ENCODE assay signal across 10 cellular contexts in genomic region chr9:35745569-35745968, GRCh38. TPM values are rescaled to one million over a fixed set of nuclear protein-coding genes. Genes with fewer than 3 reads are reported as not detected.
DNase-seq lines count a peak whose midpoint lies in the region; ATAC-seq and TF ChIP-seq lines count a peak whose summit lies in the region.
"Had no signal": no experiment of that assay in that cellular context is flagged by ENCODE, and none has a peak within 500 bp of the region (broad histone marks: within the 10 kb centered on the region; RNA-seq: fewer than 3 reads in every experiment).

No MANE protein-coding gene starts in this region.

- H3K4me1 Mint-ChIP-seq in endodermal cell = peaks cover 24% of the 10 kb centered on the region

- TF ChIP-seq CTCF in DOHH2 (IDR thresholded peaks at IDR 0.05; ENCODE audit: low read depth, low read length, poor library complexity, severe bottlenecking) (no peak), endodermal cell (conservative IDR thresholded peaks at IDR 0.05) (no peak)

- H3K4me1 ChIP-seq in DOHH2 (ENCODE audit: control insufficient read depth, low read length) (peaks cover 39% of the 10 kb centered on the region), endodermal cell (ENCODE audit: control insufficient read depth, insufficient read depth, low read length) (no peaks in the 10 kb centered on the region), rectal smooth muscle tissue (ENCODE audit: control insufficient read depth, insufficient read depth, low read length) (peaks cover 22% of the 10 kb centered on the region)

- H3K9me3 Mint-ChIP-seq in endodermal cell = no peaks in the 10 kb centered on the region

- H3K9ac ChIP-seq in endodermal cell (ENCODE audit: extremely low read depth, low read length, poor library complexity, severe bottlenecking) (no peak overlapping the region), rectal smooth muscle tissue (ENCODE audit: low read length) (no peak overlapping the region)

- H3K9me2 ChIP-seq in DOHH2 (replicated peaks; ENCODE audit: control insufficient read depth, low read length) = no peaks in the 10 kb centered on the region

- peaks cover 43% of the 10 kb centered on the region for H3K79me2 ChIP-seq in DOHH2 (ENCODE audit: control insufficient read depth, low read length)

- H3K36me3 ChIP-seq in DOHH2 (ENCODE audit: control insufficient read depth, low read length) = peaks cover 41% of the 10 kb centered on the region
- peaks cover 48% of the 10 kb centered on the region for H3K36me3 ChIP-seq in endodermal cell (ENCODE audit: control insufficient read depth, insufficient read depth, low read length)
- H3K36me3 ChIP-seq in rectal smooth muscle tissue (ENCODE audit: control insufficient read depth, insufficient read depth, low read length) = peaks cover 32% of the 10 kb centered on the region

- 92 to 100% methylated on average over 1 of the region's 1 CpG for WGBS in endodermal cell (ENCODE audit: insufficient coverage in 1 of 2, insufficient read length in 1 of 2), 2 experiments

- no peak overlapping the region for H3K4me3 Mint-ChIP-seq in endodermal cell

- no peaks in the 10 kb centered on the region for H3K27me3 Mint-ChIP-seq in endodermal cell (ENCODE audit: insufficient read depth)

- H3F3A ChIP-seq in DOHH2 (ENCODE audit: control insufficient read depth, insufficient read depth) = peaks cover 5% of the 10 kb centered on the region; the same call in 1 of the 2 replicates

- no peaks in the 10 kb centered on the region for H3K27me3 ChIP-seq in DOHH2 (ENCODE audit: control insufficient read depth, low read length)
- no peaks in the 10 kb centered on the region for H3K27me3 ChIP-seq in endodermal cell (ENCODE audit: control insufficient read depth, insufficient read depth, low read length, poor library complexity, severe bottlenecking)
- no peaks in the 10 kb centered on the region for H3K27me3 ChIP-seq in rectal smooth muscle tissue (ENCODE audit: control insufficient read depth, insufficient read depth, low read length)
- H3K27me3 ChIP-seq: right lobe of liver had no signal

- H3K27ac ChIP-seq in DOHH2 (ENCODE audit: low read depth, low read length) (no peak overlapping the region), endodermal cell (ENCODE audit: low read depth, low read length) (no peak overlapping the region), rectal smooth muscle tissue (ENCODE audit: low read depth, low read length) (no peak overlapping the region)

- ATAC-seq in GM21619 (IDR thresholded peaks at IDR 0.05; ENCODE audit: unreplicated experiment) = no peak
- ATAC-seq: right lobe of liver had no signal

- no peak overlapping the region for H3K27ac Mint-ChIP-seq in endodermal cell

- H3K9me3 ChIP-seq in DOHH2 (ENCODE audit: control insufficient read depth, insufficient read depth, low read length) = no peaks in the 10 kb centered on the region
- no peaks in the 10 kb centered on the region for H3K9me3 ChIP-seq in endodermal cell (ENCODE audit: control insufficient read depth, low read length)
- H3K9me3 ChIP-seq: right lobe of liver had no signal

- peaks cover 52% of the 10 kb centered on the region for H3K36me3 Mint-ChIP-seq in endodermal cell (ENCODE audit: low read depth)

- H3K4me2 ChIP-seq in DOHH2 (ENCODE audit: low read length) = peak overlapping the region; percentile 90

- H4K20me1 ChIP-seq in DOHH2 (ENCODE audit: control insufficient read depth, insufficient read depth, low read depth, low read length) = no peaks in the 10 kb centered on the region

- DNase-seq in NCI-H69 (lab: John Stamatoyannopoulos, UW) (peak; percentile 53), endodermal cell (no peak), NCI-H2029 treated with DMSO at 0.1 percent for 48 hours (lab: John Stamatoyannopoulos, UW) (no peak), COR-L47 (lab: John Stamatoyannopoulos, UW) (no peak)
- DNase-seq: stimulated activated naive CD4-positive, alpha-beta T cell had no signal

- H3K4me3 ChIP-seq in DOHH2 (ENCODE audit: low read length) (peak overlapping the region; percentile 34), endodermal cell (ENCODE audit: low read length) (peak overlapping the region; percentile 94), rectal smooth muscle tissue (ENCODE audit: low read length) (peak overlapping the region; percentile 38)

RNA-seq across cellular contexts. Expression of gene GBA2, which starts 3.5 kb away (rescaled TPM):
- 100 to 1,000 TPM; 107 to 117 TPM for total RNA-seq in endodermal cell
- polyA plus RNA-seq in endodermal cell (2013, experiment 1 of 2) = 73.2 TPM
- 61.5 TPM for polyA plus RNA-seq in endodermal cell (2013, experiment 2 of 2)

RNA-seq across cellular contexts. Expression of gene RGP1, which starts 3.5 kb away (rescaled TPM):
- 10 to 100 TPM; 24.6 to 30.1 TPM for total RNA-seq in endodermal cell
- 21.1 TPM for polyA plus RNA-seq in endodermal cell (2013, experiment 1 of 2)
- 20.2 TPM for polyA plus RNA-seq in endodermal cell (2013, experiment 2 of 2)

RNA-seq across cellular contexts. Expression of gene MSMP, which starts 8.5 kb away (rescaled TPM):
- total RNA-seq in endodermal cell = under 1 TPM in 1 of 2 donors, not detected in 1; 0.66 TPM
- not detected for polyA plus RNA-seq in endodermal cell (2013, experiment 1 of 2)
- not detected for polyA plus RNA-seq in endodermal cell (2013, experiment 2 of 2)
- total RNA-seq: right lobe of liver, RPMI7951 had no signal

RNA-seq across cellular contexts. Expression of gene CREB3, which starts 13.1 kb away (rescaled TPM):
- total RNA-seq in endodermal cell = 10 to 100 TPM; 28.1 to 33.6 TPM
- 31.0 TPM for polyA plus RNA-seq in endodermal cell (2013, experiment 1 of 2)
- 28.4 TPM for polyA plus RNA-seq in endodermal cell (2013, experiment 2 of 2)

RNA-seq across cellular contexts. Expression of gene TLN1, which starts 13.6 kb away (rescaled TPM):
- 100 to 1,000 TPM; 117 to 123 TPM for total RNA-seq in endodermal cell
- polyA plus RNA-seq in endodermal cell (2013, experiment 1 of 2) = 48.3 TPM
- 50.9 TPM for polyA plus RNA-seq in endodermal cell (2013, experiment 2 of 2)

Comparison
In these comparisons a context has a peak if more than half of its experiments do, and no peak if none do; other contexts are left out.
1. H3K4me3 ChIP-seq: peak in every context shown above with its lines; median percentile 94 in endodermal cell; 38 in rectal smooth muscle tissue; 34 in DOHH2.